In genomic region chr2:113103277-113103676, GRCh38 we compare ENCODE assay signal across 24 cellular contexts. TPM values are rescaled to one million over a fixed set of nuclear protein-coding genes. Genes with fewer than 3 reads are reported as not detected.
DNase-seq lines count a peak whose midpoint lies in the region; ATAC-seq, FAIRE-seq and TF ChIP-seq lines count a peak whose summit lies in the region.
"Had no signal": no experiment of that assay in that cellular context is flagged by ENCODE, and none has a peak within 500 bp of the region (broad histone marks: within the 10 kb centered on the region; RNA-seq: fewer than 3 reads in every experiment).

No MANE protein-coding gene starts in this region.

- no peak for DNase-seq in activated CD8-positive, alpha-beta T cell treated with anti-CD3 and anti-CD28 coated beads for 36 hours
- DNase-seq in activated CD8-positive, alpha-beta T cell treated with anti-CD3 and anti-CD28 coated beads, Interleukin-2, amount 10 ng/mL, durations not matched to agents 7 days and 5 days: no peak
- DNase-seq in HepG2 (ENCODE audit: low spot score) (no peak), right lobe of liver (no peak)
- DNase-seq in activated T-helper 2 cell treated with anti-CD3 and anti-CD28 coated beads, Interferon-gamma antibody, Interleukin-2, Interleukin-4, amounts not matched to agents 10 μg/mL and 5 μg/mL and 100 μg/mL, durations not matched to agents 14 hours and 24 hours and 36 hours (ENCODE audit: low spot score): no peak
- DNase-seq in stimulated activated naive B cell treated with anti-CD40 and anti-IgM and Interleukin-4, amounts not matched to agents 10 μg/mL and 1 μg/mL and 100 μg/mL, for 72 hours: no peak
- DNase-seq: CD4-positive, CD25-positive, alpha-beta regulatory T cell; MM.1S; NCI-H1048; NCI-H1417; NCI-H1694; NCI-H2029 treated with DMSO at 0.1 percent for 48 hours; NCI-H526 treated with DMSO at 0.1 percent for 48 hours; SHP77 had no signal

- H3K4me1 ChIP-seq in HepG2 (ENCODE audit: insufficient read depth, low read length) (no peaks in the 10 kb centered on the region), right lobe of liver (no peaks in the 10 kb centered on the region)
- H3K4me1 ChIP-seq: BLaER1 had no signal

- H2AFZ ChIP-seq in HepG2 (ENCODE audit: low read length): no peak overlapping the region

- POLR2A ChIA-PET in activated CD8-positive, alpha-beta T cell treated with anti-CD3 and anti-CD28 coated beads for 36 hours (lab: Charles Lee): interaction anchor here (1.1 kb wide), 1 partner anchor 77 kb away, joined by 3 read pairs; no protein-coding TSS in a partner anchor
- POLR2A ChIA-PET in activated CD8-positive, alpha-beta T cell treated with anti-CD3 and anti-CD28 coated beads, Interleukin-2, amount 10 ng/mL, durations not matched to agents 7 days and 5 days (lab: Charles Lee): no interaction called here
- POLR2A ChIA-PET in HepG2 (lab: Yijun Ruan, JAX): no interaction called here

- WGBS in HepG2 (ENCODE audit: low lambda C conversion rate): 35% methylated on average over 4 of the region's 4 CpGs
- 98% methylated on average over 4 of the region's 4 CpGs for WGBS in right lobe of liver (ENCODE audit: insufficient coverage, low coverage, low lambda C conversion rate, missing lambda C conversion rate)

- no peak for TF ChIP-seq POLR2A in HepG2 (IDR thresholded peaks at IDR 0.05; ENCODE audit: insufficient read depth in 1 of 2, low read depth in 2 of 2, low read length in 2 of 2)
- no peak for TF ChIP-seq POLR2A in right lobe of liver (IDR thresholded peaks at IDR 0.05)

- peak overlapping the region; percentile 87 for H3K27ac Mint-ChIP-seq in activated CD8-positive, alpha-beta T cell treated with anti-CD3 and anti-CD28 coated beads for 36 hours
- no peak overlapping the region for H3K27ac Mint-ChIP-seq in activated CD8-positive, alpha-beta T cell treated with anti-CD3 and anti-CD28 coated beads, Interleukin-2, amount 10 ng/mL, durations not matched to agents 7 days and 5 days
- peak overlapping the region; percentile 100 for H3K27ac Mint-ChIP-seq in activated T-helper 2 cell treated with anti-CD3 and anti-CD28 coated beads, Interferon-gamma antibody, Interleukin-2, Interleukin-4, amounts not matched to agents 10 μg/mL and 5 μg/mL and 100 μg/mL, durations not matched to agents 14 hours and 24 hours and 36 hours
- peak overlapping the region; percentile 57 for H3K27ac Mint-ChIP-seq in stimulated activated naive B cell treated with anti-CD40 and anti-IgM and Interleukin-4, amounts not matched to agents 10 μg/mL and 1 μg/mL and 100 μg/mL, for 72 hours

- no peak overlapping the region for H3K9ac ChIP-seq in HepG2 (ENCODE audit: insufficient read depth, low read depth, low read length)
- H3K9ac ChIP-seq: BLaER1, KMS-11 had no signal

- no peaks in the 10 kb centered on the region for H3K36me3 ChIP-seq in HepG2 (replicated peaks in 1 of 2; ENCODE audit: control insufficient read depth in 1 of 2, insufficient read depth in 2 of 2, low read length in 2 of 2)
- H3K36me3 ChIP-seq in right lobe of liver: no peaks in the 10 kb centered on the region
- H3K36me3 ChIP-seq: BLaER1 had no signal

- TF ChIP-seq CTCF in activated CD8-positive, alpha-beta T cell treated with anti-CD3 and anti-CD28 coated beads for 36 hours (IDR thresholded peaks at IDR 0.05): no peak
- TF ChIP-seq CTCF in HepG2 (CRISPR knock-in tag; IDR thresholded peaks at IDR 0.05): no peak
- no peak for TF ChIP-seq CTCF in right lobe of liver (IDR thresholded peaks at IDR 0.05)

- no peak overlapping the region for H3K4me2 ChIP-seq in HepG2 (ENCODE audit: low read depth, low read length)
- H3K4me2 ChIP-seq: BLaER1, KMS-11 had no signal

- no TSS peak for BruUV-seq in HepG2 (replicated peaks; lab: Mats Ljungman, UMichigan)

- no peaks in the 10 kb centered on the region for H3K27me3 Mint-ChIP-seq in activated CD8-positive, alpha-beta T cell treated with anti-CD3 and anti-CD28 coated beads for 36 hours
- no peaks in the 10 kb centered on the region for H3K27me3 Mint-ChIP-seq in activated CD8-positive, alpha-beta T cell treated with anti-CD3 and anti-CD28 coated beads, Interleukin-2, amount 10 ng/mL, durations not matched to agents 7 days and 5 days (ENCODE audit: low read depth)
- H3K27me3 Mint-ChIP-seq in activated T-helper 2 cell treated with anti-CD3 and anti-CD28 coated beads, Interferon-gamma antibody, Interleukin-2, Interleukin-4, amounts not matched to agents 10 μg/mL and 5 μg/mL and 100 μg/mL, durations not matched to agents 14 hours and 24 hours and 36 hours (ENCODE audit: low read depth): no peaks in the 10 kb centered on the region
- H3K27me3 Mint-ChIP-seq in stimulated activated naive B cell treated with anti-CD40 and anti-IgM and Interleukin-4, amounts not matched to agents 10 μg/mL and 1 μg/mL and 100 μg/mL, for 72 hours: peaks cover 12 to 18% of the 10 kb centered on the region in 2 donors
- H3K27me3 Mint-ChIP-seq: IgD-negative memory B cell had no signal

- H3K27ac ChIP-seq in HepG2 (ENCODE audit: extremely low read length, insufficient read depth, low read length) (no peak overlapping the region), right lobe of liver (no peak overlapping the region)
- H3K27ac ChIP-seq: BLaER1, KMS-11, RWPE1 had no signal

- TF ChIP-seq EP300 in HepG2 (IDR thresholded peaks at IDR 0.05; ENCODE audit: low read depth in 2 of 2, low read length in 2 of 2) (no peak), HepG2 (CRISPR knock-in tag; IDR thresholded peaks at IDR 0.05; ENCODE audit: borderline replicate concordance) (no peak)

- H3K9me3 Mint-ChIP-seq in activated CD8-positive, alpha-beta T cell treated with anti-CD3 and anti-CD28 coated beads for 36 hours: peaks cover 20% of the 10 kb centered on the region
- H3K9me3 Mint-ChIP-seq in activated CD8-positive, alpha-beta T cell treated with anti-CD3 and anti-CD28 coated beads, Interleukin-2, amount 10 ng/mL, durations not matched to agents 7 days and 5 days (ENCODE audit: insufficient read depth): peaks cover 7% of the 10 kb centered on the region
- peaks cover 44% of the 10 kb centered on the region for H3K9me3 Mint-ChIP-seq in activated T-helper 2 cell treated with anti-CD3 and anti-CD28 coated beads, Interferon-gamma antibody, Interleukin-2, Interleukin-4, amounts not matched to agents 10 μg/mL and 5 μg/mL and 100 μg/mL, durations not matched to agents 14 hours and 24 hours and 36 hours
- H3K9me3 Mint-ChIP-seq in stimulated activated naive B cell treated with anti-CD40 and anti-IgM and Interleukin-4, amounts not matched to agents 10 μg/mL and 1 μg/mL and 100 μg/mL, for 72 hours: peaks cover 6 to 9% of the 10 kb centered on the region in 2 donors

- intact Hi-C loops in activated CD8-positive, alpha-beta T cell treated with anti-CD3 and anti-CD28 coated beads for 36 hours (cut with micrococcal nuclease): no loop called here
- intact Hi-C loops in HepG2 (cut with micrococcal nuclease; ENCODE audit: unreplicated experiment) (no loop called here), right lobe of liver (cut with DNase I) (no loop called here)
- intact Hi-C loops in activated T-helper 2 cell treated with anti-CD3 and anti-CD28 coated beads, Interferon-gamma antibody, Interleukin-2, Interleukin-4, amounts not matched to agents 10 μg/mL and 5 μg/mL and 100 μg/mL, durations not matched to agents 14 hours and 24 hours and 36 hours (cut with micrococcal nuclease): no loop called here

- in situ Hi-C loops in HepG2 (cut with HindIII; ENCODE audit: extremely low pct_ligation_motif_present, low pct_unique_long_range_greater_than_20kb): no loop called here

- no peak for TF ChIP-seq RAD21 in HepG2 (CRISPR knock-in tag; IDR thresholded peaks at IDR 0.05)

- H3K36me3 Mint-ChIP-seq in activated CD8-positive, alpha-beta T cell treated with anti-CD3 and anti-CD28 coated beads for 36 hours (ENCODE audit: low read depth): peaks cover 9% of the 10 kb centered on the region
- H3K36me3 Mint-ChIP-seq in activated CD8-positive, alpha-beta T cell treated with anti-CD3 and anti-CD28 coated beads, Interleukin-2, amount 10 ng/mL, durations not matched to agents 7 days and 5 days (ENCODE audit: low read depth): peaks cover 7% of the 10 kb centered on the region
- H3K36me3 Mint-ChIP-seq in activated T-helper 2 cell treated with anti-CD3 and anti-CD28 coated beads, Interferon-gamma antibody, Interleukin-2, Interleukin-4, amounts not matched to agents 10 μg/mL and 5 μg/mL and 100 μg/mL, durations not matched to agents 14 hours and 24 hours and 36 hours (ENCODE audit: low read depth): peaks cover 44% of the 10 kb centered on the region
- H3K36me3 Mint-ChIP-seq in stimulated activated naive B cell treated with anti-CD40 and anti-IgM and Interleukin-4, amounts not matched to agents 10 μg/mL and 1 μg/mL and 100 μg/mL, for 72 hours: peaks cover 7 to 13% of the 10 kb centered on the region in 2 donors
- H3K36me3 Mint-ChIP-seq: CD4-positive, CD25-positive, alpha-beta regulatory T cell; IgD-negative memory B cell had no signal

- H3K4me3 Mint-ChIP-seq in activated CD8-positive, alpha-beta T cell treated with anti-CD3 and anti-CD28 coated beads for 36 hours: no peak overlapping the region
- H3K4me3 Mint-ChIP-seq in activated CD8-positive, alpha-beta T cell treated with anti-CD3 and anti-CD28 coated beads, Interleukin-2, amount 10 ng/mL, durations not matched to agents 7 days and 5 days: no peak overlapping the region
- peak overlapping the region; percentile 30 for H3K4me3 Mint-ChIP-seq in activated T-helper 2 cell treated with anti-CD3 and anti-CD28 coated beads, Interferon-gamma antibody, Interleukin-2, Interleukin-4, amounts not matched to agents 10 μg/mL and 5 μg/mL and 100 μg/mL, durations not matched to agents 14 hours and 24 hours and 36 hours (ENCODE audit: low read depth)
- no peak overlapping the region for H3K4me3 Mint-ChIP-seq in stimulated activated naive B cell treated with anti-CD40 and anti-IgM and Interleukin-4, amounts not matched to agents 10 μg/mL and 1 μg/mL and 100 μg/mL, for 72 hours
- H3K4me3 Mint-ChIP-seq: CD4-positive, CD25-positive, alpha-beta regulatory T cell; IgD-negative memory B cell had no signal

- H4K20me1 ChIP-seq in HepG2 (ENCODE audit: insufficient read depth, low read length): no peaks in the 10 kb centered on the region
- H4K20me1 ChIP-seq: BLaER1 had no signal

- no peak for FAIRE-seq in HepG2 (lab: Jason Lieb, UNC)
- FAIRE-seq: A204.1 had no signal

- no peaks in the 10 kb centered on the region for H3K79me2 ChIP-seq in HepG2 (ENCODE audit: insufficient read depth, low read length)

- CTCF ChIA-PET in activated CD8-positive, alpha-beta T cell treated with anti-CD3 and anti-CD28 coated beads for 36 hours (lab: Charles Lee): interaction anchor here (1.5 kb wide), 1 partner anchor 96 kb away, joined by 3 read pairs; no protein-coding TSS in a partner anchor
- CTCF ChIA-PET in activated CD8-positive, alpha-beta T cell treated with anti-CD3 and anti-CD28 coated beads, Interleukin-2, amount 10 ng/mL, durations not matched to agents 7 days and 5 days (lab: Charles Lee): interaction anchor here (0.7 to 3.7 kb wide), 2 partner anchors 23 to 34 kb away, joined by 3 to 15 read pairs; no protein-coding TSS in a partner anchor
- CTCF ChIA-PET in HepG2 (lab: Yijun Ruan, JAX; ENCODE audit: low intra/inter-chr PET ratio, low total read pairs): no interaction called here

- H3K4me3 ChIP-seq in HepG2 (replicated peaks in 1 of 3; ENCODE audit: insufficient read depth in 1 of 3, low read depth in 2 of 3, low read length in 3 of 3): no peak overlapping the region
- H3K4me3 ChIP-seq in right lobe of liver: no peak overlapping the region
- H3K4me3 ChIP-seq: BLaER1 had no signal

- H3K4me1 Mint-ChIP-seq in activated CD8-positive, alpha-beta T cell treated with anti-CD3 and anti-CD28 coated beads for 36 hours (ENCODE audit: low read depth): peaks cover 41% of the 10 kb centered on the region
- peaks cover 26% of the 10 kb centered on the region for H3K4me1 Mint-ChIP-seq in activated CD8-positive, alpha-beta T cell treated with anti-CD3 and anti-CD28 coated beads, Interleukin-2, amount 10 ng/mL, durations not matched to agents 7 days and 5 days (ENCODE audit: low read depth)
- H3K4me1 Mint-ChIP-seq in activated T-helper 2 cell treated with anti-CD3 and anti-CD28 coated beads, Interferon-gamma antibody, Interleukin-2, Interleukin-4, amounts not matched to agents 10 μg/mL and 5 μg/mL and 100 μg/mL, durations not matched to agents 14 hours and 24 hours and 36 hours (ENCODE audit: low read depth): peaks cover 51% of the 10 kb centered on the region
- H3K4me1 Mint-ChIP-seq in stimulated activated naive B cell treated with anti-CD40 and anti-IgM and Interleukin-4, amounts not matched to agents 10 μg/mL and 1 μg/mL and 100 μg/mL, for 72 hours: peaks cover 18 to 45% of the 10 kb centered on the region in 2 donors

- H3K9me3 ChIP-seq in HepG2 (ENCODE audit: low read length) (no peaks in the 10 kb centered on the region), right lobe of liver (no peaks in the 10 kb centered on the region)

- no peak for ATAC-seq in activated CD8-positive, alpha-beta T cell treated with anti-CD3 and anti-CD28 coated beads for 36 hours
- no peak for ATAC-seq in activated CD8-positive, alpha-beta T cell treated with anti-CD3 and anti-CD28 coated beads, Interleukin-2, amount 10 ng/mL, durations not matched to agents 7 days and 5 days
- no peak for ATAC-seq in HepG2
- ATAC-seq in right lobe of liver: no peak
- ATAC-seq in stimulated activated naive B cell treated with anti-CD40 and anti-IgM and Interleukin-4, amounts not matched to agents 10 μg/mL and 1 μg/mL and 100 μg/mL, for 72 hours (replicated peaks): no peak
- ATAC-seq in GM19023 (IDR thresholded peaks at IDR 0.05; ENCODE audit: unreplicated experiment): no peak
- ATAC-seq: HCT116 had no signal

- peaks cover 0 to 21% of the 10 kb centered on the region in 2 experiments; a peak in 3 of 5 replicates for H3K27me3 ChIP-seq in HepG2 (ENCODE audit: control insufficient read depth in 1 of 2, insufficient read depth in 2 of 2, low read length in 2 of 2)
- no peaks in the 10 kb centered on the region for H3K27me3 ChIP-seq in right lobe of liver
- H3K27me3 ChIP-seq: BLaER1 had no signal

RNA-seq across cellular contexts. Expression of gene IL1RN, which starts 24.1 kb away (rescaled TPM):
- under 1 TPM; 0.50 to 0.85 TPM for total RNA-seq in activated CD8-positive, alpha-beta T cell treated with anti-CD3 and anti-CD28 coated beads for 36 hours
- total RNA-seq in activated CD8-positive, alpha-beta T cell treated with anti-CD3 and anti-CD28 coated beads, Interleukin-2, amount 10 ng/mL, durations not matched to agents 7 days and 5 days: under 1 TPM in 1 of 2 experiments, not detected in 1; 0.31 TPM
- total RNA-seq in HepG2 (2016; rRNA removed; fragmentation: Illumina TruSeq; extraction: Trizol) (21.1 and 21.2 TPM in 2 replicates), right lobe of liver (10 to 100 TPM; 14.5 to 98.1 (median 43.9) TPM)
- 6.3 and 8.3 TPM in 2 replicates for total RNA-seq in HepG2 (2016; cell fraction: cytosol; rRNA removed; fragmentation: Illumina TruSeq; extraction: Trizol; ENCODE audit: low read depth)
- total RNA-seq in HepG2 (2016; cell fraction: insoluble cytoplasmic fraction; rRNA removed; fragmentation: Illumina TruSeq; extraction: Trizol): 21.0 and 24.7 TPM in 2 replicates
- total RNA-seq in HepG2 (2016; cell fraction: membrane; rRNA removed; fragmentation: Illumina TruSeq; extraction: Trizol): 18.1 and 19.8 TPM in 2 replicates
- total RNA-seq in HepG2 (2016; cell fraction: nucleus; rRNA removed; fragmentation: Illumina TruSeq; extraction: Trizol): 16.3 and 16.9 TPM in 2 replicates
- 101 and 142 TPM in 2 replicates for polyA plus RNA-seq in HepG2 (2011; rRNA removed)
- 92.3 and 115 TPM in 2 replicates for polyA plus RNA-seq in HepG2 (2011; cell fraction: cytosol; rRNA removed)
- polyA plus RNA-seq in HepG2 (2011; cell fraction: nucleus; rRNA removed): 29.8 and 45.4 TPM in 2 replicates
- polyA plus RNA-seq in HepG2 (2012): 96.1 and 98.3 TPM in 2 replicates
- polyA plus RNA-seq in HepG2 (2016; cell fraction: cytosol; fragmentation: Illumina TruSeq; extraction: Trizol; ENCODE audit: low read depth): 12.2 and 14.7 TPM in 2 replicates
- 46.6 and 48.4 TPM in 2 replicates for polyA plus RNA-seq in HepG2 (2016; cell fraction: insoluble cytoplasmic fraction; fragmentation: Illumina TruSeq; extraction: Trizol; ENCODE audit: low read depth)
- polyA plus RNA-seq in HepG2 (2016; cell fraction: membrane; fragmentation: Illumina TruSeq; extraction: Trizol; ENCODE audit: low read depth): 32.1 and 33.8 TPM in 2 replicates
- 23.4 and 24.9 TPM in 2 replicates for polyA plus RNA-seq in HepG2 (2016; cell fraction: nucleus; fragmentation: Illumina TruSeq; extraction: Trizol; ENCODE audit: insufficient read depth, low read depth)
- 0.42 and 94.0 TPM in 2 replicates for polyA minus RNA-seq in HepG2 (2011; rRNA and poly(A)+ RNA removed; ENCODE audit: low replicate concordance)
- polyA minus RNA-seq in HepG2 (2011; cell fraction: cytosol; rRNA and poly(A)+ RNA removed): 35.5 and 37.1 TPM in 2 replicates
- polyA minus RNA-seq in HepG2 (2011; cell fraction: nucleus; rRNA and poly(A)+ RNA removed): 29.4 and 42.8 TPM in 2 replicates
- 13.2 and 15.9 TPM in 2 replicates for total RNA-seq in activated T-helper 2 cell treated with anti-CD3 and anti-CD28 coated beads, Interferon-gamma antibody, Interleukin-2, Interleukin-4, amounts not matched to agents 10 μg/mL and 5 μg/mL and 100 μg/mL, durations not matched to agents 14 hours and 24 hours and 36 hours
- total RNA-seq: CD4-positive, CD25-positive, alpha-beta regulatory T cell; NCI-H460 had no signal
- polyA plus RNA-seq: AG04450, IgD-negative memory B cell had no signal

RNA-seq across cellular contexts. Expression of gene IL1F10, which starts 35.5 kb away (rescaled TPM):
- total RNA-seq in activated CD8-positive, alpha-beta T cell treated with anti-CD3 and anti-CD28 coated beads for 36 hours: not detected
- not detected for total RNA-seq in activated CD8-positive, alpha-beta T cell treated with anti-CD3 and anti-CD28 coated beads, Interleukin-2, amount 10 ng/mL, durations not matched to agents 7 days and 5 days
- total RNA-seq in HepG2 (2016; rRNA removed; fragmentation: Illumina TruSeq; extraction: Trizol) (not detected in 2 replicates), right lobe of liver (not detected)
- total RNA-seq in HepG2 (2016; cell fraction: cytosol; rRNA removed; fragmentation: Illumina TruSeq; extraction: Trizol; ENCODE audit: low read depth): not detected in 2 replicates
- total RNA-seq in HepG2 (2016; cell fraction: insoluble cytoplasmic fraction; rRNA removed; fragmentation: Illumina TruSeq; extraction: Trizol): not detected in 2 replicates
- not detected in 2 replicates for total RNA-seq in HepG2 (2016; cell fraction: membrane; rRNA removed; fragmentation: Illumina TruSeq; extraction: Trizol)
- not detected in 2 replicates for total RNA-seq in HepG2 (2016; cell fraction: nucleus; rRNA removed; fragmentation: Illumina TruSeq; extraction: Trizol)
- not detected in 2 replicates for polyA plus RNA-seq in HepG2 (2011; rRNA removed)
- polyA plus RNA-seq in HepG2 (2011; cell fraction: cytosol; rRNA removed): not detected in 2 replicates
- polyA plus RNA-seq in HepG2 (2011; cell fraction: nucleus; rRNA removed): not detected in 2 replicates
- not detected in 2 replicates for polyA plus RNA-seq in HepG2 (2012)
- not detected in 2 replicates for polyA plus RNA-seq in HepG2 (2016; cell fraction: cytosol; fragmentation: Illumina TruSeq; extraction: Trizol; ENCODE audit: low read depth)
- polyA plus RNA-seq in HepG2 (2016; cell fraction: insoluble cytoplasmic fraction; fragmentation: Illumina TruSeq; extraction: Trizol; ENCODE audit: low read depth): not detected in 2 replicates
- not detected in 2 replicates for polyA plus RNA-seq in HepG2 (2016; cell fraction: membrane; fragmentation: Illumina TruSeq; extraction: Trizol; ENCODE audit: low read depth)
- polyA plus RNA-seq in HepG2 (2016; cell fraction: nucleus; fragmentation: Illumina TruSeq; extraction: Trizol; ENCODE audit: insufficient read depth, low read depth): not detected in 2 replicates
- polyA minus RNA-seq in HepG2 (2011; rRNA and poly(A)+ RNA removed; ENCODE audit: low replicate concordance): not detected in 2 replicates
- not detected in 2 replicates for polyA minus RNA-seq in HepG2 (2011; cell fraction: cytosol; rRNA and poly(A)+ RNA removed)
- polyA minus RNA-seq in HepG2 (2011; cell fraction: nucleus; rRNA and poly(A)+ RNA removed): not detected in 2 replicates
- total RNA-seq in activated T-helper 2 cell treated with anti-CD3 and anti-CD28 coated beads, Interferon-gamma antibody, Interleukin-2, Interleukin-4, amounts not matched to agents 10 μg/mL and 5 μg/mL and 100 μg/mL, durations not matched to agents 14 hours and 24 hours and 36 hours: not detected in 2 replicates
- total RNA-seq: CD4-positive, CD25-positive, alpha-beta regulatory T cell; H4; NCI-H460 had no signal
- polyA plus RNA-seq: AG04450; CD4-positive, CD25-positive, alpha-beta regulatory T cell; IgD-negative memory B cell had no signal

RNA-seq across cellular contexts. Expression of gene IL36RN, which starts 44.3 kb away (rescaled TPM):
- not detected for total RNA-seq in activated CD8-positive, alpha-beta T cell treated with anti-CD3 and anti-CD28 coated beads for 36 hours
- total RNA-seq in activated CD8-positive, alpha-beta T cell treated with anti-CD3 and anti-CD28 coated beads, Interleukin-2, amount 10 ng/mL, durations not matched to agents 7 days and 5 days: not detected
- total RNA-seq in HepG2 (2016; rRNA removed; fragmentation: Illumina TruSeq; extraction: Trizol) (not detected in 2 replicates), right lobe of liver (not detected)
- total RNA-seq in HepG2 (2016; cell fraction: cytosol; rRNA removed; fragmentation: Illumina TruSeq; extraction: Trizol; ENCODE audit: low read depth): not detected in 2 replicates
- total RNA-seq in HepG2 (2016; cell fraction: insoluble cytoplasmic fraction; rRNA removed; fragmentation: Illumina TruSeq; extraction: Trizol): not detected in 2 replicates
- total RNA-seq in HepG2 (2016; cell fraction: membrane; rRNA removed; fragmentation: Illumina TruSeq; extraction: Trizol): not detected in 2 replicates
- not detected in 2 replicates for total RNA-seq in HepG2 (2016; cell fraction: nucleus; rRNA removed; fragmentation: Illumina TruSeq; extraction: Trizol)
- not detected in 2 replicates for polyA plus RNA-seq in HepG2 (2011; rRNA removed)
- not detected in 2 replicates for polyA plus RNA-seq in HepG2 (2011; cell fraction: cytosol; rRNA removed)
- not detected in 2 replicates for polyA plus RNA-seq in HepG2 (2011; cell fraction: nucleus; rRNA removed)
- polyA plus RNA-seq in HepG2 (2012): not detected in 2 replicates
- not detected in 2 replicates for polyA plus RNA-seq in HepG2 (2016; cell fraction: cytosol; fragmentation: Illumina TruSeq; extraction: Trizol; ENCODE audit: low read depth)
- not detected in 2 replicates for polyA plus RNA-seq in HepG2 (2016; cell fraction: insoluble cytoplasmic fraction; fragmentation: Illumina TruSeq; extraction: Trizol; ENCODE audit: low read depth)
- not detected in 2 replicates for polyA plus RNA-seq in HepG2 (2016; cell fraction: membrane; fragmentation: Illumina TruSeq; extraction: Trizol; ENCODE audit: low read depth)
- polyA plus RNA-seq in HepG2 (2016; cell fraction: nucleus; fragmentation: Illumina TruSeq; extraction: Trizol; ENCODE audit: insufficient read depth, low read depth): not detected in 2 replicates
- not detected in 2 replicates for polyA minus RNA-seq in HepG2 (2011; rRNA and poly(A)+ RNA removed; ENCODE audit: low replicate concordance)
- polyA minus RNA-seq in HepG2 (2011; cell fraction: cytosol; rRNA and poly(A)+ RNA removed): not detected in 2 replicates
- polyA minus RNA-seq in HepG2 (2011; cell fraction: nucleus; rRNA and poly(A)+ RNA removed): not detected in 2 replicates
- not detected in 2 replicates for total RNA-seq in activated T-helper 2 cell treated with anti-CD3 and anti-CD28 coated beads, Interferon-gamma antibody, Interleukin-2, Interleukin-4, amounts not matched to agents 10 μg/mL and 5 μg/mL and 100 μg/mL, durations not matched to agents 14 hours and 24 hours and 36 hours
- total RNA-seq: CD4-positive, CD25-positive, alpha-beta regulatory T cell; H4; NCI-H460 had no signal
- polyA plus RNA-seq: AG04450; CD4-positive, CD25-positive, alpha-beta regulatory T cell; IgD-negative memory B cell had no signal

RNA-seq across cellular contexts. Expression of gene IL36B, which starts 50.6 kb away (rescaled TPM):
- not detected for total RNA-seq in activated CD8-positive, alpha-beta T cell treated with anti-CD3 and anti-CD28 coated beads for 36 hours
- not detected for total RNA-seq in activated CD8-positive, alpha-beta T cell treated with anti-CD3 and anti-CD28 coated beads, Interleukin-2, amount 10 ng/mL, durations not matched to agents 7 days and 5 days
- total RNA-seq in HepG2 (2016; rRNA removed; fragmentation: Illumina TruSeq; extraction: Trizol) (not detected in 2 replicates), right lobe of liver (not detected)
- total RNA-seq in HepG2 (2016; cell fraction: cytosol; rRNA removed; fragmentation: Illumina TruSeq; extraction: Trizol; ENCODE audit: low read depth): not detected in 2 replicates
- total RNA-seq in HepG2 (2016; cell fraction: insoluble cytoplasmic fraction; rRNA removed; fragmentation: Illumina TruSeq; extraction: Trizol): not detected in 2 replicates
- total RNA-seq in HepG2 (2016; cell fraction: membrane; rRNA removed; fragmentation: Illumina TruSeq; extraction: Trizol): not detected in 2 replicates
- total RNA-seq in HepG2 (2016; cell fraction: nucleus; rRNA removed; fragmentation: Illumina TruSeq; extraction: Trizol): not detected in 2 replicates
- not detected in 2 replicates for polyA plus RNA-seq in HepG2 (2011; rRNA removed)
- polyA plus RNA-seq in HepG2 (2011; cell fraction: cytosol; rRNA removed): not detected in 2 replicates
- polyA plus RNA-seq in HepG2 (2011; cell fraction: nucleus; rRNA removed): not detected in 2 replicates
- polyA plus RNA-seq in HepG2 (2012): not detected in 2 replicates
- polyA plus RNA-seq in HepG2 (2016; cell fraction: cytosol; fragmentation: Illumina TruSeq; extraction: Trizol; ENCODE audit: low read depth): not detected in 2 replicates
- polyA plus RNA-seq in HepG2 (2016; cell fraction: insoluble cytoplasmic fraction; fragmentation: Illumina TruSeq; extraction: Trizol; ENCODE audit: low read depth): not detected in 2 replicates
- polyA plus RNA-seq in HepG2 (2016; cell fraction: membrane; fragmentation: Illumina TruSeq; extraction: Trizol; ENCODE audit: low read depth): not detected in 2 replicates
- not detected in 2 replicates for polyA plus RNA-seq in HepG2 (2016; cell fraction: nucleus; fragmentation: Illumina TruSeq; extraction: Trizol; ENCODE audit: insufficient read depth, low read depth)
- polyA minus RNA-seq in HepG2 (2011; rRNA and poly(A)+ RNA removed; ENCODE audit: low replicate concordance): not detected in 2 replicates
- polyA minus RNA-seq in HepG2 (2011; cell fraction: cytosol; rRNA and poly(A)+ RNA removed): not detected in 2 replicates
- not detected in 2 replicates for polyA minus RNA-seq in HepG2 (2011; cell fraction: nucleus; rRNA and poly(A)+ RNA removed)
- not detected in 2 replicates for total RNA-seq in activated T-helper 2 cell treated with anti-CD3 and anti-CD28 coated beads, Interferon-gamma antibody, Interleukin-2, Interleukin-4, amounts not matched to agents 10 μg/mL and 5 μg/mL and 100 μg/mL, durations not matched to agents 14 hours and 24 hours and 36 hours
- total RNA-seq: CD4-positive, CD25-positive, alpha-beta regulatory T cell; H4; NCI-H460 had no signal
- polyA plus RNA-seq: AG04450; CD4-positive, CD25-positive, alpha-beta regulatory T cell; IgD-negative memory B cell had no signal
